ENCODE assay signal across 1 cellular context in genomic region chr1:93845554-93846150, GRCh38.
TF ChIP-seq lines count a peak whose summit lies in the region.

No MANE protein-coding gene starts in this region.

TF ChIP-seq in HepG2, 621 proteins besides CTCF, POLR2A, EP300 and RAD21 (continued from another document):
- TF ChIP-seq, protein P1, sequence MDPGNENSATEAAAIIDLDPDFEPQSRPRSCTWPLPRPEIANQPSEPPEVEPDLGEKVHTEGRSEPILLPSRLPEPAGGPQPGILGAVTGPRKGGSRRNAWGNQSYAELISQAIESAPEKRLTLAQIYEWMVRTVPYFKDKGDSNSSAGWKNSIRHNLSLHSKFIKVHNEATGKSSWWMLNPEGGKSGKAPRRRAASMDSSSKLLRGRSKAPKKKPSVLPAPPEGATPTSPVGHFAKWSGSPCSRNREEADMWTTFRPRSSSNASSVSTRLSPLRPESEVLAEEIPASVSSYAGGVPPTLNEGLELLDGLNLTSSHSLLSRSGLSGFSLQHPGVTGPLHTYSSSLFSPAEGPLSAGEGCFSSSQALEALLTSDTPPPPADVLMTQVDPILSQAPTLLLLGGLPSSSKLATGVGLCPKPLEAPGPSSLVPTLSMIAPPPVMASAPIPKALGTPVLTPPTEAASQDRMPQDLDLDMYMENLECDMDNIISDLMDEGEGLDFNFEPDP (CRISPR knock-in tag; conservative IDR thresholded peaks at IDR 0.05): 0 out of 2 replicates have a peak, but pooled peaks have one; percentile 28
- TF ChIP-seq ZNF567 (CRISPR knock-in tag; IDR thresholded peaks at IDR 0.05; ENCODE audit: borderline replicate concordance) (no peak), ZSCAN29 (CRISPR knock-in tag; conservative IDR thresholded peaks at IDR 0.05) (no peak), JUN (CRISPR knock-in tag; IDR thresholded peaks at IDR 0.05) (peak; percentile 83; the same call in 1 of the 2 replicates), ARID3A (IDR thresholded peaks at IDR 0.05; ENCODE audit: low read depth, low read length) (no peak; the same call in 1 of the 2 replicates), ZNF724P (CRISPR knock-in tag; IDR thresholded peaks at IDR 0.05; ENCODE audit: borderline replicate concordance) (no peak), ZNF678 (CRISPR knock-in tag; IDR thresholded peaks at IDR 0.05) (no peak), RXRB (CRISPR knock-in tag; IDR thresholded peaks at IDR 0.05; ENCODE audit: borderline replicate concordance) (peak; percentile 0), JARID2 (CRISPR knock-in tag; IDR thresholded peaks at IDR 0.05; ENCODE audit: insufficient replicate concordance) (peak; percentile 21), ATF2 (CRISPR knock-in tag; IDR thresholded peaks at IDR 0.05) (0 out of 2 replicates have a peak, but pooled peaks have one; percentile 71), FOSL1 (CRISPR knock-in tag; IDR thresholded peaks at IDR 0.05; ENCODE audit: borderline replicate concordance) (no peak), ZMYM2 (CRISPR knock-in tag; IDR thresholded peaks at IDR 0.05) (0 out of 2 replicates have a peak, but pooled peaks have one; percentile 4), GATAD1 (CRISPR knock-in tag; IDR thresholded peaks at IDR 0.05) (0 out of 2 replicates have a peak, but pooled peaks have one; percentile 10), ZBTB7A (CRISPR knock-in tag; IDR thresholded peaks at IDR 0.05) (peak; percentile 56; the same call in 1 of the 2 replicates), REXO4 (CRISPR knock-in tag; IDR thresholded peaks at IDR 0.05; ENCODE audit: borderline replicate concordance) (no peak), ZNF230 (CRISPR knock-in tag; IDR thresholded peaks at IDR 0.05) (no peak), ARNTL (CRISPR knock-in tag; IDR thresholded peaks at IDR 0.05) (no peak), CEBPG (CRISPR knock-in tag; IDR thresholded peaks at IDR 0.05) (peak; percentile 25; the same call in 1 of the 2 replicates), SOX13 (IDR thresholded peaks at IDR 0.05) (no peak), SOX13 (CRISPR knock-in tag; conservative IDR thresholded peaks at IDR 0.05 in 1 of 2, IDR thresholded peaks at IDR 0.05 in 1 of 2) (peak in 1 of 2 experiments; percentile 41; a peak in 1 of 4 replicates), HCFC1 (IDR thresholded peaks at IDR 0.05; ENCODE audit: low read depth, low read length) (no peak), PHF20 (CRISPR knock-in tag; IDR thresholded peaks at IDR 0.05) (0 out of 2 replicates have a peak, but pooled peaks have one; percentile 21), MYC (CRISPR knock-in tag; IDR thresholded peaks at IDR 0.05; ENCODE audit: borderline replicate concordance) (no peak), ZNF337 (CRISPR knock-in tag; IDR thresholded peaks at IDR 0.05; ENCODE audit: borderline replicate concordance, low read depth) (no peak), FOXP1 (IDR thresholded peaks at IDR 0.05) (no peak), FOXP1 (CRISPR knock-in tag; IDR thresholded peaks at IDR 0.05) (no peak), XRCC5 (optimal IDR thresholded peaks at IDR 0.05; ENCODE audit: low read length) (peak; percentile 9), SPEN (CRISPR knock-in tag; IDR thresholded peaks at IDR 0.05; ENCODE audit: low read depth) (peak; percentile 2; the same call in 1 of the 2 replicates), TEAD3 (CRISPR knock-in tag; optimal IDR thresholded peaks at IDR 0.05; ENCODE audit: borderline replicate concordance) (peak; percentile 80), KDM5A (IDR thresholded peaks at IDR 0.05; ENCODE audit: borderline replicate concordance, low read length) (no peak), ZXDC (CRISPR knock-in tag; IDR thresholded peaks at IDR 0.05) (0 out of 2 replicates have a peak, but pooled peaks have one; percentile 42), FOSL2 (CRISPR knock-in tag; IDR thresholded peaks at IDR 0.05) (0 out of 2 replicates have a peak, but pooled peaks have one; percentile 5), HES4 (CRISPR knock-in tag; IDR thresholded peaks at IDR 0.05; ENCODE audit: borderline replicate concordance) (no peak), ZC3H13 (CRISPR knock-in tag; IDR thresholded peaks at IDR 0.05) (0 out of 2 replicates have a peak, but pooled peaks have one; percentile 16)
- TF ChIP-seq, protein P2, sequence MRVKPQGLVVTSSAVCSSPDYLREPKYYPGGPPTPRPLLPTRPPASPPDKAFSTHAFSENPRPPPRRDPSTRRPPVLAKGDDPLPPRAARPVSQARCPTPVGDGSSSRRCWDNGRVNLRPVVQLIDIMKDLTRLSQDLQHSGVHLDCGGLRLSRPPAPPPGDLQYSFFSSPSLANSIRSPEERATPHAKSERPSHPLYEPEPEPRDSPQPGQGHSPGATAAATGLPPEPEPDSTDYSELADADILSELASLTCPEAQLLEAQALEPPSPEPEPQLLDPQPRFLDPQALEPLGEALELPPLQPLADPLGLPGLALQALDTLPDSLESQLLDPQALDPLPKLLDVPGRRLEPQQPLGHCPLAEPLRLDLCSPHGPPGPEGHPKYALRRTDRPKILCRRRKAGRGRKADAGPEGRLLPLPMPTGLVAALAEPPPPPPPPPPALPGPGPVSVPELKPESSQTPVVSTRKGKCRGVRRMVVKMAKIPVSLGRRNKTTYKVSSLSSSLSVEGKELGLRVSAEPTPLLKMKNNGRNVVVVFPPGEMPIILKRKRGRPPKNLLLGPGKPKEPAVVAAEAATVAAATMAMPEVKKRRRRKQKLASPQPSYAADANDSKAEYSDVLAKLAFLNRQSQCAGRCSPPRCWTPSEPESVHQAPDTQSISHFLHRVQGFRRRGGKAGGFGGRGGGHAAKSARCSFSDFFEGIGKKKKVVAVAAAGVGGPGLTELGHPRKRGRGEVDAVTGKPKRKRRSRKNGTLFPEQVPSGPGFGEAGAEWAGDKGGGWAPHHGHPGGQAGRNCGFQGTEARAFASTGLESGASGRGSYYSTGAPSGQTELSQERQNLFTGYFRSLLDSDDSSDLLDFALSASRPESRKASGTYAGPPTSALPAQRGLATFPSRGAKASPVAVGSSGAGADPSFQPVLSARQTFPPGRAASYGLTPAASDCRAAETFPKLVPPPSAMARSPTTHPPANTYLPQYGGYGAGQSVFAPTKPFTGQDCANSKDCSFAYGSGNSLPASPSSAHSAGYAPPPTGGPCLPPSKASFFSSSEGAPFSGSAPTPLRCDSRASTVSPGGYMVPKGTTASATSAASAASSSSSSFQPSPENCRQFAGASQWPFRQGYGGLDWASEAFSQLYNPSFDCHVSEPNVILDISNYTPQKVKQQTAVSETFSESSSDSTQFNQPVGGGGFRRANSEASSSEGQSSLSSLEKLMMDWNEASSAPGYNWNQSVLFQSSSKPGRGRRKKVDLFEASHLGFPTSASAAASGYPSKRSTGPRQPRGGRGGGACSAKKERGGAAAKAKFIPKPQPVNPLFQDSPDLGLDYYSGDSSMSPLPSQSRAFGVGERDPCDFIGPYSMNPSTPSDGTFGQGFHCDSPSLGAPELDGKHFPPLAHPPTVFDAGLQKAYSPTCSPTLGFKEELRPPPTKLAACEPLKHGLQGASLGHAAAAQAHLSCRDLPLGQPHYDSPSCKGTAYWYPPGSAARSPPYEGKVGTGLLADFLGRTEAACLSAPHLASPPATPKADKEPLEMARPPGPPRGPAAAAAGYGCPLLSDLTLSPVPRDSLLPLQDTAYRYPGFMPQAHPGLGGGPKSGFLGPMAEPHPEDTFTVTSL (CRISPR knock-in tag; IDR thresholded peaks at IDR 0.05; ENCODE audit: borderline replicate concordance): 0 out of 2 replicates have a peak, but pooled peaks have one; percentile 1
- TF ChIP-seq, protein P3, sequence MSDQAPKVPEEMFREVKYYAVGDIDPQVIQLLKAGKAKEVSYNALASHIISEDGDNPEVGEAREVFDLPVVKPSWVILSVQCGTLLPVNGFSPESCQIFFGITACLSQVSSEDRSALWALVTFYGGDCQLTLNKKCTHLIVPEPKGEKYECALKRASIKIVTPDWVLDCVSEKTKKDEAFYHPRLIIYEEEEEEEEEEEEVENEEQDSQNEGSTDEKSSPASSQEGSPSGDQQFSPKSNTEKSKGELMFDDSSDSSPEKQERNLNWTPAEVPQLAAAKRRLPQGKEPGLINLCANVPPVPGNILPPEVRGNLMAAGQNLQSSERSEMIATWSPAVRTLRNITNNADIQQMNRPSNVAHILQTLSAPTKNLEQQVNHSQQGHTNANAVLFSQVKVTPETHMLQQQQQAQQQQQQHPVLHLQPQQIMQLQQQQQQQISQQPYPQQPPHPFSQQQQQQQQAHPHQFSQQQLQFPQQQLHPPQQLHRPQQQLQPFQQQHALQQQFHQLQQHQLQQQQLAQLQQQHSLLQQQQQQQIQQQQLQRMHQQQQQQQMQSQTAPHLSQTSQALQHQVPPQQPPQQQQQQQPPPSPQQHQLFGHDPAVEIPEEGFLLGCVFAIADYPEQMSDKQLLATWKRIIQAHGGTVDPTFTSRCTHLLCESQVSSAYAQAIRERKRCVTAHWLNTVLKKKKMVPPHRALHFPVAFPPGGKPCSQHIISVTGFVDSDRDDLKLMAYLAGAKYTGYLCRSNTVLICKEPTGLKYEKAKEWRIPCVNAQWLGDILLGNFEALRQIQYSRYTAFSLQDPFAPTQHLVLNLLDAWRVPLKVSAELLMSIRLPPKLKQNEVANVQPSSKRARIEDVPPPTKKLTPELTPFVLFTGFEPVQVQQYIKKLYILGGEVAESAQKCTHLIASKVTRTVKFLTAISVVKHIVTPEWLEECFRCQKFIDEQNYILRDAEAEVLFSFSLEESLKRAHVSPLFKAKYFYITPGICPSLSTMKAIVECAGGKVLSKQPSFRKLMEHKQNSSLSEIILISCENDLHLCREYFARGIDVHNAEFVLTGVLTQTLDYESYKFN (CRISPR knock-in tag; conservative IDR thresholded peaks at IDR 0.05): 0 out of 2 replicates have a peak, but pooled peaks have one; percentile 12
